8 cellular contexts compared by ENCODE assay signal in the genomic region with DNA sequence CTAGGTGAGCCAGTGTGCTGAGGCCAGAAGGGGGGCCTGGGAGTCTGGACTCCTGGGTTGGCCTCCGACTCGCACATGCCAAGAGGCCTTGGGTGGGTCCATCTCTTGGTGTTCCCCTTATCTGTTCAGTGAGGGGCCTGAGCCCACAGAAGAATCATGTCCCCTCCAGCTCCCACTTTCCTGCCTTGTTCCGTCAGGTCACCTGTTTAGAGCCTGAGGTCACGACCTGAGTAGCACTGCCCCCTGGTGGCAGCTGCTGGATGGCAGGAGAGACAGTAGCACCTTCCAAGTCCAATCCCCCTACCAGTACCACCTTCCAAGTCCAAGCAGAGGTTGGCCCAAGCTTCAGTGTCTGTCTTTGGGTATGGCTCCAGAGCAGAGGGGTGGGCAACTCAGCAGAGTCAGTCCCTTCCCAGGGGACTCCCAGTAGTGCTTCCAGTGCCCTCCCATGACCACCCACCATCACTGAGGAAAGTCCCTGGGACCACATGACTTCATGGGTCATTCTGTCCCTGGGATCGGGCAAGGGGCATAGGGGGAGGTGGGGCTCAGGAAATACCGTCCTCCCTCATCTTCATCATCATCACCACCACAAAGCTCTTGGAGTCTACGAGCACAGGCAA.
DNase-seq lines count a peak whose midpoint lies in the region; ATAC-seq and FAIRE-seq lines count a peak whose summit lies in the region.

No MANE protein-coding gene starts in this region.

- no peaks in the 10 kb centered on the region for H3K4me1 Mint-ChIP-seq in activated T-cell treated with anti-CD3 and anti-CD28 coated beads, Interleukin-2, amount 50 U/mL, for 4 hours (ENCODE audit: low read depth)

- peak; percentile 2 to 32 for DNase-seq in AML-193 (lab: John Stamatoyannopoulos, UW)
- DNase-seq in GM19239 (ENCODE audit: insufficient read length, low spot score) = peak; percentile 53
- peak; percentile 66 for DNase-seq in NAMALWA (ENCODE audit: low spot score)
- DNase-seq in activated T-cell treated with anti-CD3 and anti-CD28 coated beads, Interleukin-2, amount 50 U/mL, for 4 hours = peak; percentile 20
- DNase-seq in iPS DF 19.7 (ENCODE audit: low read depth, low spot score) = peak; percentile 33
- DNase-seq in stimulated activated CD8-positive, alpha-beta memory T cell treated with anti-CD3 and anti-CD28 coated beads, Interleukin-4, amount 100 ng/mL, for 24 hours (ENCODE audit: low read depth) = peak; percentile 38
- no peak for DNase-seq in COLO829 (ENCODE audit: low spot score)
- no peak for DNase-seq in NCI-H187 treated with DMSO at 0.1 percent for 48 hours (lab: John Stamatoyannopoulos, UW)

- ATAC-seq in activated T-cell treated with anti-CD3 and anti-CD28 coated beads, Interleukin-2, amount 50 U/mL, for 4 hours = peak; percentile 52 to 57

- H3K36me3 Mint-ChIP-seq in activated T-cell treated with anti-CD3 and anti-CD28 coated beads, Interleukin-2, amount 50 U/mL, for 4 hours (ENCODE audit: insufficient read depth) = no peaks in the 10 kb centered on the region

- FAIRE-seq in GM19239 (lab: Jason Lieb, UNC) = peak; percentile 74

- H3K4me3 Mint-ChIP-seq in activated T-cell treated with anti-CD3 and anti-CD28 coated beads, Interleukin-2, amount 50 U/mL, for 4 hours = no peak overlapping the region

- no peaks in the 10 kb centered on the region for H3K9me3 Mint-ChIP-seq in activated T-cell treated with anti-CD3 and anti-CD28 coated beads, Interleukin-2, amount 50 U/mL, for 4 hours

- peaks cover 3% of the 10 kb centered on the region for H3K27me3 Mint-ChIP-seq in activated T-cell treated with anti-CD3 and anti-CD28 coated beads, Interleukin-2, amount 50 U/mL, for 4 hours (ENCODE audit: low read depth)

Comparison
In these comparisons a context has a peak if more than half of its experiments do, and no peak if none do; other contexts are left out.
1. DNase-seq: peak in AML-193 (2 of 2), GM19239 (single experiment), NAMALWA (single experiment), activated T-cell treated with anti-CD3 and anti-CD28 coated beads, Interleukin-2, amount 50 U/mL, for 4 hours (single experiment), iPS DF 19.7 (single experiment) and stimulated activated CD8-positive, alpha-beta memory T cell treated with anti-CD3 and anti-CD28 coated beads, Interleukin-4, amount 100 ng/mL, for 24 hours (single experiment); none in COLO829 (single experiment) and NCI-H187 treated with DMSO at 0.1 percent for 48 hours (single experiment).